1 cellular context compared by ENCODE assay signal in the genomic region with DNA sequence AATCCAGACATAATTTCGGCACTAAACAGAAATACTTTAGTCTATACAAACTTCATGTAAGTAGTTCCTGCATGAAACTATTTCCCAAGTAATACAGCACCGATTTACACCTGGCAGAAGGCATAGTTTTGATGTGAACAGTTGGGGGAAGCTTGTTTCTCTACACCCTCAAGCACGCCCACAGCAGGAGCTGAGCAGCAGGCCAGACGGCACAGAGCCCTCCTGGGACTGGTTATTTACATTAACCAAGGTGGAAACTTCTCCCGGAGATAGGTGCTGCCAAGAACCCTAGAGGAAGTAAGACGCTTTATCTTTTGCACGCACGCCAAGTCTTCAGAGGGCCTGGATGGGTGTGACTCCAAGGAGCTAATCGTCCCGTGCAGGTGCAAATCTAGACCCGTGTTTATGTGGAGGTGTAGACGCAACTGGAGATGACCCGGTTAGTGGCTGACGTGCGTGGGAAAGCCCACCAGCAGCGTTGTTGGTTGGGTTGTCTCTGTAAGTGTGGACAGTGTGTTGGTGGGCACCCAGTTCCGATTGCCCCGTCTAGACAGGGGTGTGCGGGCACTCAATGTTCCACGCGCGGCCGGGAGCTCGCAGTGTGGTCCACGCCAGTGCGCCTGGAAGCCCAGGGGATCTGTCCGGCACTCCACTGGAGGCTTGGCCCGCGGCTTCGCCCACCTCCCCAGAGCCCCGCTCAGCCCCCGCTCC.
TF ChIP-seq lines count a peak whose summit lies in the region.

No MANE protein-coding gene starts in this region.

TF ChIP-seq in K562, 482 proteins besides CTCF, POLR2A, EP300 and RAD21 (continued from another document and continues in another):
- TF ChIP-seq, protein P1, sequence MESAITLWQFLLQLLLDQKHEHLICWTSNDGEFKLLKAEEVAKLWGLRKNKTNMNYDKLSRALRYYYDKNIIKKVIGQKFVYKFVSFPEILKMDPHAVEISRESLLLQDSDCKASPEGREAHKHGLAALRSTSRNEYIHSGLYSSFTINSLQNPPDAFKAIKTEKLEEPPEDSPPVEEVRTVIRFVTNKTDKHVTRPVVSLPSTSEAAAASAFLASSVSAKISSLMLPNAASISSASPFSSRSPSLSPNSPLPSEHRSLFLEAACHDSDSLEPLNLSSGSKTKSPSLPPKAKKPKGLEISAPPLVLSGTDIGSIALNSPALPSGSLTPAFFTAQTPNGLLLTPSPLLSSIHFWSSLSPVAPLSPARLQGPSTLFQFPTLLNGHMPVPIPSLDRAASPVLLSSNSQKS (CRISPR knock-in tag; IDR thresholded peaks at IDR 0.05), result no peak
- TF ChIP-seq ZNF134 (CRISPR knock-in tag; conservative IDR thresholded peaks at IDR 0.05) (no peak), CBFB (CRISPR knock-in tag; IDR thresholded peaks at IDR 0.05) (no peak; the same call in 1 of the 2 replicates), MAFK (IDR thresholded peaks at IDR 0.05; ENCODE audit: low read length) (no peak), SMARCE1 (IDR thresholded peaks at IDR 0.05) (peak; percentile 95), MAFG (tag; conservative IDR thresholded peaks at IDR 0.05) (no peak), ZNF398 (CRISPR knock-in tag; IDR thresholded peaks at IDR 0.05) (no peak), STAT6 (CRISPR knock-in tag; IDR thresholded peaks at IDR 0.05) (no peak), KLF16 (IDR thresholded peaks at IDR 0.05) (peak; percentile 98), NCOA6 (IDR thresholded peaks at IDR 0.05) (no peak), LARP7 (IDR thresholded peaks at IDR 0.05) (no peak), SIN3A (IDR thresholded peaks at IDR 0.05; ENCODE audit: borderline replicate concordance in 2 of 2, control insufficient read depth in 1 of 2, low read depth in 2 of 2, low read length in 2 of 2) (no peak), POLR3G (IDR thresholded peaks at IDR 0.05; ENCODE audit: extremely low read depth, insufficient read length, insufficient replicate concordance) (no peak), ZNF143 (CRISPR knock-in tag; IDR thresholded peaks at IDR 0.05) (no peak), RFX5 (IDR thresholded peaks at IDR 0.05; ENCODE audit: low read depth, low read length) (no peak), MCM7 (IDR thresholded peaks at IDR 0.05) (no peak), GABPB1 (CRISPR knock-in tag; IDR thresholded peaks at IDR 0.05) (0 out of 2 replicates have a peak, but pooled peaks have one; percentile 18), FOXM1 (IDR thresholded peaks at IDR 0.05; ENCODE audit: low read depth) (peak; percentile 90), FOXM1 (CRISPR knock-in tag; IDR thresholded peaks at IDR 0.05; ENCODE audit: low read depth) (no peak), HMBOX1 (IDR thresholded peaks at IDR 0.05) (peak; percentile 98), BRD4 (IDR thresholded peaks at IDR 0.05) (no peak), KAT2B (IDR thresholded peaks at IDR 0.05; ENCODE audit: low read depth, low read length) (no peak), MEIS2 (IDR thresholded peaks at IDR 0.05; ENCODE audit: partially characterized antibody) (peak; percentile 59), CBX1 (IDR thresholded peaks at IDR 0.05; ENCODE audit: low read depth) (no peak), PTBP1 (IDR thresholded peaks at IDR 0.05; ENCODE audit: low read depth, low read length) (no peak), ZNF695 (CRISPR knock-in tag; IDR thresholded peaks at IDR 0.05) (no peak), ZC3H4 (CRISPR knock-in tag; IDR thresholded peaks at IDR 0.05; ENCODE audit: borderline replicate concordance) (peak; percentile 42; the same call in 1 of the 2 replicates), SRSF9 (IDR thresholded peaks at IDR 0.05; ENCODE audit: borderline replicate concordance, low read depth, low read length) (no peak), ATF6 (CRISPR knock-in tag; IDR thresholded peaks at IDR 0.05) (no peak), ZNF232 (CRISPR knock-in tag; IDR thresholded peaks at IDR 0.05) (no peak), HCFC1 (IDR thresholded peaks at IDR 0.05; ENCODE audit: low read depth, low read length) (no peak), PKNOX1 (IDR thresholded peaks at IDR 0.05) (peak; percentile 30; the same call in 1 of the 2 replicates), NCOA4 (IDR thresholded peaks at IDR 0.05; ENCODE audit: partially characterized antibody) (no peak), FOSL1 (tag; conservative IDR thresholded peaks at IDR 0.05) (0 out of 2 replicates have a peak, but pooled peaks have one; percentile 26), ZNF133 (CRISPR knock-in tag; IDR thresholded peaks at IDR 0.05) (no peak), TAF15 (IDR thresholded peaks at IDR 0.05; ENCODE audit: low read depth, low read length) (no peak), TEAD1 (CRISPR knock-in tag; IDR thresholded peaks at IDR 0.05) (0 out of 4 replicates have a peak, but pooled peaks of 1 of the 2 experiments have one; percentile 38), KDM1A (IDR thresholded peaks at IDR 0.05) (peak; percentile 96 to 98), BHLHE40 (IDR thresholded peaks at IDR 0.05; ENCODE audit: low read length) (peak; percentile 97), GABPA (tag; conservative IDR thresholded peaks at IDR 0.05; ENCODE audit: low read depth) (no peak), ZNF644 (tag; IDR thresholded peaks at IDR 0.05; ENCODE audit: low read depth) (0 out of 2 replicates have a peak, but pooled peaks have one; percentile 57)
- TF ChIP-seq, protein P2, sequence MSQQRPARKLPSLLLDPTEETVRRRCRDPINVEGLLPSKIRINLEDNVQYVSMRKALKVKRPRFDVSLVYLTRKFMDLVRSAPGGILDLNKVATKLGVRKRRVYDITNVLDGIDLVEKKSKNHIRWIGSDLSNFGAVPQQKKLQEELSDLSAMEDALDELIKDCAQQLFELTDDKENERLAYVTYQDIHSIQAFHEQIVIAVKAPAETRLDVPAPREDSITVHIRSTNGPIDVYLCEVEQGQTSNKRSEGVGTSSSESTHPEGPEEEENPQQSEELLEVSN (IDR thresholded peaks at IDR 0.05; ENCODE audit: borderline replicate concordance in 1 of 2, extremely low read depth in 1 of 2, insufficient read depth in 1 of 2, insufficient read length in 1 of 2, low read depth in 1 of 2, low read length in 1 of 2, poor library complexity in 1 of 2, severe bottlenecking in 1 of 2), result peak in 1 of 2 experiments; percentile 15
- TF ChIP-seq, protein P3, sequence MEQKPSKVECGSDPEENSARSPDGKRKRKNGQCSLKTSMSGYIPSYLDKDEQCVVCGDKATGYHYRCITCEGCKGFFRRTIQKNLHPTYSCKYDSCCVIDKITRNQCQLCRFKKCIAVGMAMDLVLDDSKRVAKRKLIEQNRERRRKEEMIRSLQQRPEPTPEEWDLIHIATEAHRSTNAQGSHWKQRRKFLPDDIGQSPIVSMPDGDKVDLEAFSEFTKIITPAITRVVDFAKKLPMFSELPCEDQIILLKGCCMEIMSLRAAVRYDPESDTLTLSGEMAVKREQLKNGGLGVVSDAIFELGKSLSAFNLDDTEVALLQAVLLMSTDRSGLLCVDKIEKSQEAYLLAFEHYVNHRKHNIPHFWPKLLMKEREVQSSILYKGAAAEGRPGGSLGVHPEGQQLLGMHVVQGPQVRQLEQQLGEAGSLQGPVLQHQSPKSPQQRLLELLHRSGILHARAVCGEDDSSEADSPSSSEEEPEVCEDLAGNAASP (IDR thresholded peaks at IDR 0.05), result no peak
- TF ChIP-seq, protein P4, sequence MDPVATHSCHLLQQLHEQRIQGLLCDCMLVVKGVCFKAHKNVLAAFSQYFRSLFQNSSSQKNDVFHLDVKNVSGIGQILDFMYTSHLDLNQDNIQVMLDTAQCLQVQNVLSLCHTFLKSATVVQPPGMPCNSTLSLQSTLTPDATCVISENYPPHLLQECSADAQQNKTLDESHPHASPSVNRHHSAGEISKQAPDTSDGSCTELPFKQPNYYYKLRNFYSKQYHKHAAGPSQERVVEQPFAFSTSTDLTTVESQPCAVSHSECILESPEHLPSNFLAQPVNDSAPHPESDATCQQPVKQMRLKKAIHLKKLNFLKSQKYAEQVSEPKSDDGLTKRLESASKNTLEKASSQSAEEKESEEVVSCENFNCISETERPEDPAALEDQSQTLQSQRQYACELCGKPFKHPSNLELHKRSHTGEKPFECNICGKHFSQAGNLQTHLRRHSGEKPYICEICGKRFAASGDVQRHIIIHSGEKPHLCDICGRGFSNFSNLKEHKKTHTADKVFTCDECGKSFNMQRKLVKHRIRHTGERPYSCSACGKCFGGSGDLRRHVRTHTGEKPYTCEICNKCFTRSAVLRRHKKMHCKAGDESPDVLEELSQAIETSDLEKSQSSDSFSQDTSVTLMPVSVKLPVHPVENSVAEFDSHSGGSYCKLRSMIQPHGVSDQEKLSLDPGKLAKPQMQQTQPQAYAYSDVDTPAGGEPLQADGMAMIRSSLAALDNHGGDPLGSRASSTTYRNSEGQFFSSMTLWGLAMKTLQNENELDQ (CRISPR knock-in tag; IDR thresholded peaks at IDR 0.05; ENCODE audit: borderline replicate concordance), result no peak
- TF ChIP-seq, protein P5, sequence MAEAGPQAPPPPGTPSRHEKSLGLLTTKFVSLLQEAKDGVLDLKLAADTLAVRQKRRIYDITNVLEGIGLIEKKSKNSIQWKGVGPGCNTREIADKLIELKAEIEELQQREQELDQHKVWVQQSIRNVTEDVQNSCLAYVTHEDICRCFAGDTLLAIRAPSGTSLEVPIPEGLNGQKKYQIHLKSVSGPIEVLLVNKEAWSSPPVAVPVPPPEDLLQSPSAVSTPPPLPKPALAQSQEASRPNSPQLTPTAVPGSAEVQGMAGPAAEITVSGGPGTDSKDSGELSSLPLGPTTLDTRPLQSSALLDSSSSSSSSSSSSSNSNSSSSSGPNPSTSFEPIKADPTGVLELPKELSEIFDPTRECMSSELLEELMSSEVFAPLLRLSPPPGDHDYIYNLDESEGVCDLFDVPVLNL (CRISPR knock-in tag; IDR thresholded peaks at IDR 0.05; ENCODE audit: low read depth), result no peak
